Comparison of ENCODE assay signal across 5 cellular contexts in genomic region chr2:241654551-241654950, GRCh38.
"Had no signal": no experiment of that assay in that cellular context is flagged by ENCODE, and none has a peak within 500 bp of the region (broad histone marks: within the 10 kb centered on the region; RNA-seq: fewer than 3 reads in every experiment).

No MANE protein-coding gene starts in this region.

- H3K27ac Mint-ChIP-seq: GM23338, H9 had no signal

- DNase-seq: H9, IMR-90 had no signal

- ATAC-seq: GM23338, HCT116, K562 had no signal

- H3K4me3 Mint-ChIP-seq: GM23338, H9 had no signal

- H3K9me3 Mint-ChIP-seq: GM23338, H9 had no signal

- H3K4me3 ChIP-seq: GM23338, K562 had no signal
